1 cellular context compared by ENCODE assay signal in genomic region chr16:87853411-87854052, GRCh38.
TF ChIP-seq lines count a peak whose summit lies in the region.

No MANE protein-coding gene starts in this region.

TF ChIP-seq in K562, 482 proteins besides CTCF, POLR2A, EP300 and RAD21 (continued from another document and continues in another):
- TF ChIP-seq ZNF592 (IDR thresholded peaks at IDR 0.05) (peak; percentile 94), DMBX1 (CRISPR knock-in tag; IDR thresholded peaks at IDR 0.05; ENCODE audit: borderline replicate concordance) (peak; percentile 93), MTA1 (IDR thresholded peaks at IDR 0.05; ENCODE audit: borderline replicate concordance) (no peak), MCM5 (IDR thresholded peaks at IDR 0.05; ENCODE audit: low read depth) (no peak), SETDB1 (IDR thresholded peaks at IDR 0.05; ENCODE audit: low read length) (no peak), HDAC1 (IDR thresholded peaks at IDR 0.05) (0 out of 4 replicates have a peak, but pooled peaks of 1 of the 2 experiments have one; percentile 34), ELF1 (tag; IDR thresholded peaks at IDR 0.05) (no peak; the same call in 1 of the 2 replicates), ZZZ3 (IDR thresholded peaks at IDR 0.05) (no peak), CBFA2T2 (conservative IDR thresholded peaks at IDR 0.05) (no peak), FOXP4 (CRISPR knock-in tag; IDR thresholded peaks at IDR 0.05; ENCODE audit: borderline replicate concordance) (no peak), PBX2 (CRISPR knock-in tag; IDR thresholded peaks at IDR 0.05; ENCODE audit: low read depth) (no peak), PBX2 (tag; conservative IDR thresholded peaks at IDR 0.05; ENCODE audit: low read depth) (no peak), ZBTB12 (CRISPR knock-in tag; IDR thresholded peaks at IDR 0.05) (no peak), MITF (IDR thresholded peaks at IDR 0.05) (no peak), ZNF12 (CRISPR knock-in tag; IDR thresholded peaks at IDR 0.05) (no peak), JUN (IDR thresholded peaks at IDR 0.05; ENCODE audit: borderline replicate concordance, low read depth, low read length) (peak; percentile 70; the same call in 1 of the 2 replicates), JUN (CRISPR knock-in tag; IDR thresholded peaks at IDR 0.05; ENCODE audit: borderline replicate concordance) (no peak), ARID2 (IDR thresholded peaks at IDR 0.05) (no peak), HNRNPH1 (optimal IDR thresholded peaks at IDR 0.05; ENCODE audit: low read depth, low read length) (no peak), MLLT1 (IDR thresholded peaks at IDR 0.05) (no peak), POLR2G (IDR thresholded peaks at IDR 0.05; ENCODE audit: low read depth, low read length) (peak; percentile 95), FOXP1 (CRISPR knock-in tag; IDR thresholded peaks at IDR 0.05) (no peak), POLR2H (tag; IDR thresholded peaks at IDR 0.05; ENCODE audit: low read depth) (peak; percentile 71), L3MBTL2 (IDR thresholded peaks at IDR 0.05) (peak; percentile 79), THAP12 (CRISPR knock-in tag; IDR thresholded peaks at IDR 0.05) (no peak), SUPT5H (IDR thresholded peaks at IDR 0.05) (peak; percentile 32), ZNF668 (CRISPR knock-in tag; IDR thresholded peaks at IDR 0.05) (peak; percentile 63; the same call in 1 of the 2 replicates), MAFF (IDR thresholded peaks at IDR 0.05; ENCODE audit: low read length) (no peak), ZKSCAN8 (CRISPR knock-in tag; IDR thresholded peaks at IDR 0.05) (peak; percentile 32; the same call in 1 of the 2 replicates), ZBTB34 (CRISPR knock-in tag; IDR thresholded peaks at IDR 0.05) (no peak; the same call in 1 of the 2 replicates), SIRT6 (IDR thresholded peaks at IDR 0.05; ENCODE audit: low read depth, low read length) (no peak), MLX (CRISPR knock-in tag; conservative IDR thresholded peaks at IDR 0.05) (no peak), MNT (conservative IDR thresholded peaks at IDR 0.05) (peak; percentile 42 to 66; a peak in 3 of 4 replicates), TSC22D4 (tag; IDR thresholded peaks at IDR 0.05) (no peak), MAX (CRISPR knock-in tag; IDR thresholded peaks at IDR 0.05) (peak; percentile 52; the same call in 1 of the 2 replicates), ESRRA (IDR thresholded peaks at IDR 0.05; ENCODE audit: borderline replicate concordance, low read depth) (peak; percentile 19; the same call in 1 of the 2 replicates), KLF10 (CRISPR knock-in tag; IDR thresholded peaks at IDR 0.05) (no peak), GATA2 (CRISPR knock-in tag; IDR thresholded peaks at IDR 0.05) (no peak), RBFOX2 (IDR thresholded peaks at IDR 0.05; ENCODE audit: low read depth, low read length) (peak; percentile 89)
